Comparison of ENCODE assay signal across 8 cellular contexts in the genomic region with DNA sequence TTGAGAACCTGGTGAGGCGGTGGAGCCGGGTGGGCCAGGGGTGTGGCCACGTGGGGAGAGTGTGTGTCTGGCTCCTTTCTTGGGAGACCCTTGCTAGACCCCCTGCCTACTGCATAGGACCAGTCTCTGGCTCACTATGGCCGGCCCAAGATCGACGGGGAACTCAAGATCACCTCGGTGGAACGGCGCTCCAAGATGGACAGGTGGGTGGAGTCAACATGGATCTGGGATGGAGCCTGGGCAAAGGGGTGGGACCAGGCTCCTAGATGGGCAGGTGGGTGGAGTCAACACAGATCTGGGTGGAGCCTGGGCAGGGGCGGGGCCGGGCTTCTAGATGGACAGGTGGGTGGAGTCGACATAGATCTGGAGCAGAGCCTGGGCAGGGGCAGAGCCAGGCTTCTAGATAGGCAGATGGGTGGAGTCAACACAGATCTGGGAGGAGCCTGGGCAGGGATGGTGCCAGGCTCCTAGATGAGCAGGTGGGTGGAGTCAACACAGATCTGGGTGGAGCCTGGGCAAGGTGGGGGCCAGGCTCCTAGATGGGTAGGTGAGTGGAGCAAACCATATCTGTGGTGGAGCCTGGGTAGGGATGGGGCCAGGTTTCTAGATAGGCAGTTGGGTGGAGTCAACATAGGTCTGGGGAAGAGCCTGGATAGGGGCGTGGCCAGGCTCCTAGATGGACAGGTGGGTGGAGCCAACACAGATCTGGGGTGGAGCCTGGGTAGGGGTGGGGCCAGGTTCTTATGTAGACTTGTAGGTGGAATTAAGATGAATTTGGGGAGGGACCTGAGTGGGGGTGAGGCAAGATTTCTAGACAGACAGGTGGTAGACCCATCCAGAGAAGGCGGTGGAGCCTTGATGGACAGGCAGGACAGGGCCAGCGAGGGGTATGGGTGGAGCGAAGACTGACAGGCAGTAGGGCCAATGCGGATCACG. TPM values are rescaled to one million over a fixed set of nuclear protein-coding genes. Genes with fewer than 3 reads are reported as not detected.
DNase-seq lines count a peak whose midpoint lies in the region; ATAC-seq and TF ChIP-seq lines count a peak whose summit lies in the region.

No MANE protein-coding gene starts in this region.

- H3K27ac Mint-ChIP-seq in CD8-positive, alpha-beta T cell: peak overlapping the region; percentile 66
- peak overlapping the region; percentile 56 for H3K27ac Mint-ChIP-seq in activated CD8-positive, alpha-beta T cell treated with anti-CD3 and anti-CD28 coated beads for 36 hours

- no peaks in the 10 kb centered on the region for H3K9me3 Mint-ChIP-seq in CD8-positive, alpha-beta T cell
- peaks cover 2% of the 10 kb centered on the region for H3K9me3 Mint-ChIP-seq in activated CD8-positive, alpha-beta T cell treated with anti-CD3 and anti-CD28 coated beads for 36 hours

- no peak overlapping the region for H3K4me3 ChIP-seq in CD8-positive, alpha-beta T cell (ENCODE audit: low read depth, low read length)
- no peak overlapping the region for H3K4me3 ChIP-seq in mucosa of descending colon
- no peak overlapping the region for H3K4me3 ChIP-seq in smooth muscle cell
- H3K4me3 ChIP-seq in thyroid gland (replicated peaks in 1 of 3): no peak overlapping the region

- peaks cover 84% of the 10 kb centered on the region for H3K36me3 Mint-ChIP-seq in CD8-positive, alpha-beta T cell
- peaks cover 67% of the 10 kb centered on the region for H3K36me3 Mint-ChIP-seq in activated CD8-positive, alpha-beta T cell treated with anti-CD3 and anti-CD28 coated beads for 36 hours (ENCODE audit: low read depth)

- WGBS in smooth muscle cell (ENCODE audit: low lambda C conversion rate): 83% methylated on average over 18 of the region's 18 CpGs
- 50 to 73% methylated on average over 16 to 18 of the region's 18 CpGs for WGBS in thyroid gland, 2 donors

- no peaks in the 10 kb centered on the region for H3K27me3 ChIP-seq in CD8-positive, alpha-beta T cell (ENCODE audit: insufficient read depth, low read length)
- H3K27me3 ChIP-seq in smooth muscle cell (ENCODE audit: low read depth) (no peaks in the 10 kb centered on the region), thyroid gland (no peaks in the 10 kb centered on the region)

- peak; percentile 79 for ATAC-seq in CD8-positive, alpha-beta T cell
- ATAC-seq in activated CD8-positive, alpha-beta T cell treated with anti-CD3 and anti-CD28 coated beads for 36 hours: peak; percentile 92
- ATAC-seq in mucosa of descending colon (peak; percentile 44), GM21515 (IDR thresholded peaks at IDR 0.05; ENCODE audit: unreplicated experiment) (no peak)

- no peaks in the 10 kb centered on the region for H4K20me1 ChIP-seq in smooth muscle cell (ENCODE audit: low read depth)

- H3K9me3 ChIP-seq in CD8-positive, alpha-beta T cell (ENCODE audit: low read length): no peaks in the 10 kb centered on the region
- H3K9me3 ChIP-seq in mucosa of descending colon (no peaks in the 10 kb centered on the region), smooth muscle cell (replicated peaks; ENCODE audit: low read depth) (no peaks in the 10 kb centered on the region), thyroid gland (no peaks in the 10 kb centered on the region)

- peaks cover 9% of the 10 kb centered on the region for H3K4me1 Mint-ChIP-seq in CD8-positive, alpha-beta T cell (ENCODE audit: low read depth)
- H3K4me1 Mint-ChIP-seq in activated CD8-positive, alpha-beta T cell treated with anti-CD3 and anti-CD28 coated beads for 36 hours (ENCODE audit: low read depth): peaks cover 11% of the 10 kb centered on the region

- POLR2A ChIA-PET in CD8-positive, alpha-beta T cell (lab: Charles Lee): no interaction called here
- POLR2A ChIA-PET in activated CD8-positive, alpha-beta T cell treated with anti-CD3 and anti-CD28 coated beads for 36 hours (lab: Charles Lee): interaction anchor here (1.3 kb wide), 1 partner anchor 14 kb away, joined by 4 read pairs; no protein-coding TSS in a partner anchor

- intact Hi-C loops in CD8-positive, alpha-beta T cell (cut with DNase I, micrococcal nuclease): no loop called here
- intact Hi-C loops in activated CD8-positive, alpha-beta T cell treated with anti-CD3 and anti-CD28 coated beads for 36 hours (cut with micrococcal nuclease): no loop called here
- intact Hi-C loops in mucosa of descending colon (cut with DNase I, micrococcal nuclease) (no loop called here), thyroid gland (cut with DNase I) (no loop called here)

- CTCF ChIA-PET in CD8-positive, alpha-beta T cell (lab: Charles Lee): no interaction called here
- CTCF ChIA-PET in activated CD8-positive, alpha-beta T cell treated with anti-CD3 and anti-CD28 coated beads for 36 hours (lab: Charles Lee): no interaction called here

- no peak for TF ChIP-seq CTCF in CD8-positive, alpha-beta T cell (IDR thresholded peaks at IDR 0.05)
- TF ChIP-seq CTCF in activated CD8-positive, alpha-beta T cell treated with anti-CD3 and anti-CD28 coated beads for 36 hours (IDR thresholded peaks at IDR 0.05): no peak
- no peak for TF ChIP-seq CTCF in mucosa of descending colon (IDR thresholded peaks at IDR 0.05)
- no peak for TF ChIP-seq CTCF in smooth muscle cell (IDR thresholded peaks at IDR 0.05; ENCODE audit: borderline replicate concordance, insufficient read depth, poor library complexity, severe bottlenecking)
- no peak for TF ChIP-seq CTCF in thyroid gland (IDR thresholded peaks at IDR 0.05)

- peaks cover 71% of the 10 kb centered on the region for H3K36me3 ChIP-seq in CD8-positive, alpha-beta T cell (ENCODE audit: insufficient read depth, low read length)
- no peaks in the 10 kb centered on the region for H3K36me3 ChIP-seq in mucosa of descending colon (ENCODE audit: low read depth)
- no peaks in the 10 kb centered on the region for H3K36me3 ChIP-seq in smooth muscle cell (ENCODE audit: low read depth)
- H3K36me3 ChIP-seq in thyroid gland: no peaks in the 10 kb centered on the region

- no peaks in the 10 kb centered on the region for H3K27me3 Mint-ChIP-seq in CD8-positive, alpha-beta T cell (ENCODE audit: low read depth)
- no peaks in the 10 kb centered on the region for H3K27me3 Mint-ChIP-seq in activated CD8-positive, alpha-beta T cell treated with anti-CD3 and anti-CD28 coated beads for 36 hours

- no peak overlapping the region for H3K27ac ChIP-seq in CD8-positive, alpha-beta T cell (ENCODE audit: low read depth, low read length)
- no peak overlapping the region for H3K27ac ChIP-seq in smooth muscle cell (ENCODE audit: low read depth)
- no peak overlapping the region for H3K27ac ChIP-seq in thyroid gland

- no peak overlapping the region for H3K4me3 Mint-ChIP-seq in CD8-positive, alpha-beta T cell
- H3K4me3 Mint-ChIP-seq in activated CD8-positive, alpha-beta T cell treated with anti-CD3 and anti-CD28 coated beads for 36 hours: no peak overlapping the region

- no peak for TF ChIP-seq POLR2A in thyroid gland (IDR thresholded peaks at IDR 0.05)

- H2AFZ ChIP-seq in smooth muscle cell (ENCODE audit: low read depth): no peak overlapping the region

- peak in 2 of 7 experiments; percentile 13 to 44 for DNase-seq in CD8-positive, alpha-beta T cell
- peak in 70 of 76 experiments; percentile 22 to 88 (median 70) for DNase-seq in HUDEP-2 (lab: John Stamatoyannopoulos, UW; ENCODE audit: unreplicated experiment in 76 of 76)
- DNase-seq in activated CD8-positive, alpha-beta T cell treated with anti-CD3 and anti-CD28 coated beads for 36 hours: peak; percentile 79
- peak in 1 of 3 donors; percentile 5 for DNase-seq in mucosa of descending colon
- no peak for DNase-seq in SHP77 treated with DMSO at 0.1 percent for 48 hours (lab: John Stamatoyannopoulos, UW)
- no peak for DNase-seq in smooth muscle cell (lab: John Stamatoyannopoulos, UW; ENCODE audit: unreplicated experiment)
- no peak for DNase-seq in thyroid gland

- no peaks in the 10 kb centered on the region for H3K4me1 ChIP-seq in CD8-positive, alpha-beta T cell (ENCODE audit: insufficient read depth, low read length)
- H3K4me1 ChIP-seq in mucosa of descending colon (ENCODE audit: low read depth): no peaks in the 10 kb centered on the region
- no peaks in the 10 kb centered on the region for H3K4me1 ChIP-seq in smooth muscle cell (ENCODE audit: low read depth)
- no peaks in the 10 kb centered on the region for H3K4me1 ChIP-seq in thyroid gland

- no peak overlapping the region for H3K9ac ChIP-seq in smooth muscle cell (ENCODE audit: low read depth)

- H3K79me2 ChIP-seq in smooth muscle cell (ENCODE audit: low read depth): no peaks in the 10 kb centered on the region

- H3F3A ChIP-seq in smooth muscle cell (ENCODE audit: low read depth): no peaks in the 10 kb centered on the region

- H3K4me2 ChIP-seq in smooth muscle cell: no peak overlapping the region

RNA-seq across cellular contexts. Expression of a gene that starts 56.5 kb away (rescaled TPM):
- total RNA-seq in CD8-positive, alpha-beta T cell: 10 to 100 TPM; 68.3 to 75.5 TPM
- 10 to 100 TPM; 61.7 to 65.4 TPM for total RNA-seq in activated CD8-positive, alpha-beta T cell treated with anti-CD3 and anti-CD28 coated beads for 36 hours
- total RNA-seq in mucosa of descending colon (10 to 100 TPM in 2 of 3 donors, 1 to 10 TPM in 1; 6.0 to 12.3 (median 10.7) TPM), smooth muscle cell (not detected in 2 replicates), thyroid gland (1 to 10 TPM; 1.7 to 4.3 (median 2.6) TPM)
- polyA plus RNA-seq in smooth muscle cell: not detected in 2 replicates

RNA-seq across cellular contexts. Expression of a gene that starts 58.4 kb away (rescaled TPM):
- total RNA-seq in CD8-positive, alpha-beta T cell: 1 to 10 TPM; 1.4 to 1.6 TPM
- total RNA-seq in activated CD8-positive, alpha-beta T cell treated with anti-CD3 and anti-CD28 coated beads for 36 hours: 1 to 10 TPM; 1.2 to 1.6 TPM
- total RNA-seq in mucosa of descending colon: under 1 TPM; 0.16 to 0.87 (median 0.29) TPM
- total RNA-seq in smooth muscle cell: not detected in 2 replicates
- polyA plus RNA-seq in smooth muscle cell: not detected in 2 replicates
- not detected for total RNA-seq in thyroid gland

Comparison
In these comparisons a context has a peak if more than half of its experiments do, and no peak if none do; other contexts are left out.
1. DNase-seq: peak in HUDEP-2 (70 of 76) and activated CD8-positive, alpha-beta T cell treated with anti-CD3 and anti-CD28 coated beads for 36 hours (single experiment); none in SHP77 treated with DMSO at 0.1 percent for 48 hours (single experiment), smooth muscle cell (single experiment) and thyroid gland (0 of 2).
2. RNA of a gene that starts 56.5 kb away (total RNA-seq): 68.3 to 75.5 TPM in CD8-positive, alpha-beta T cell and 61.7 to 65.4 TPM in activated CD8-positive, alpha-beta T cell treated with anti-CD3 and anti-CD28 coated beads for 36 hours; 6.0 to 12.3 TPM in mucosa of descending colon, 1.7 to 4.3 TPM in thyroid gland and not detected in smooth muscle cell; every median in the first group is over 4 times any median in the second.